9 cellular contexts compared by ENCODE assay signal in the genomic region with DNA sequence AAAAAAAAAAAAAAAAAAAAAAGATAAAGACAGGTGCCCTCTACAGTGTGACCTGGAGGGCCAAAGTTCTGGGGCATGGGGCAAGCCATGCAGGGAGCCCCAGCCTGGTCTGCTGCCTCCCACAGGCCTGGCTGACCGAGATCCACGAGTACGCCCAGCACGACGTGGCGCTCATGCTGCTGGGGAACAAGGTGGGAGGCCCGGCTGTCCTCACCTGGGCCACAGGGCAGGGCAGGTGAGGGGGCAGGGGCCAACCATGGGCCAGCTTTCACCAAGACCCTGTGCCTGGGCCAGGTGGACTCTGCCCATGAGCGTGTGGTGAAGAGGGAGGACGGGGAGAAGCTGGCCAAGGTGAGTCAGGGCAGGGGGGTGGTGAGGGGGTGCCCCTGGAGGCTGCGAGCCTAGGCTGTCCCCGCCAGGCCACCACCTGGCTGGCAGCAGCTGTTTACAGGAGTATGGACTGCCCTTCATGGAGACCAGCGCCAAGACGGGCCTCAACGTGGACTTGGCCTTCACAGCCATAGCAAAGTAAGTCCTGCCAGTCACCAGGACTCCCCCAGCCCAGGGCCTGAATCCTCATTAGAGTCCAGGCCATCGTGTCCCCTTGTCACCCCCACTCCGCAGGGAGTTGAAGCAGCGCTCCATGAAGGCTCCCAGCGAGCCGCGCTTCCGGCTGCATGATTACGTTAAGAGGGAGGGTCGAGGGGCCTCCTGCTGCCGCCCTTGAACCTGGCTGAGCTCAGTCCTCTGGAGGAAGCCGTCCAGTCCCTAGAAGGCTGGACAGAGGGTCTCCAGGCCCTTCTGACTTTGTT. TPM values are rescaled to one million over a fixed set of nuclear protein-coding genes. Genes with fewer than 3 reads are reported as not detected.
DNase-seq lines count a peak whose midpoint lies in the region; TF ChIP-seq lines count a peak whose summit lies in the region.
"Had no signal": no experiment of that assay in that cellular context is flagged by ENCODE, and none has a peak within 500 bp of the region (broad histone marks: within the 10 kb centered on the region; RNA-seq: fewer than 3 reads in every experiment).

No MANE protein-coding gene starts in this region.

- DNase-seq in BJ (ENCODE audit: low read depth), result no peak
- peak; percentile 15 to 67 for DNase-seq in HAP-1 (ENCODE audit: low spot score in 2 of 2)
- DNase-seq in fibroblast of pulmonary artery (ENCODE audit: low read depth), result no peak
- DNase-seq in amygdala (lab: John Stamatoyannopoulos, UW), result no peak
- no peak for DNase-seq in H4 (ENCODE audit: low spot score)
- no peak for DNase-seq in AG08395 (ENCODE audit: low spot score)

- CTCF ChIA-PET in BJ (lab: Yijun Ruan, JAX), result interaction anchor here (0.6 to 4.6 kb wide), 8 partner anchors 8 to 193 kb away, joined by 3 to 22 read pairs (median 3); a partner anchor contains a TSS

- in situ Hi-C loops in HAP-1 (cut with MboI; ENCODE audit: low sequenced_read_pairs), result no loop called here

- peak overlapping the region; percentile 96 for H3K9ac ChIP-seq in skeletal muscle satellite cell (ENCODE audit: low read depth, low read length)

- H3K4me2 ChIP-seq in skeletal muscle satellite cell (ENCODE audit: low read length), result peak overlapping the region; percentile 99

- H3K27me3 ChIP-seq in BJ (ENCODE audit: control insufficient read depth, insufficient read depth, low read length) (no peaks in the 10 kb centered on the region), HAP-1 (ENCODE audit: low read depth) (no peaks in the 10 kb centered on the region), skeletal muscle satellite cell (ENCODE audit: control insufficient read depth, insufficient read depth, low read length) (no peaks in the 10 kb centered on the region)

- TF ChIP-seq CTCF in BJ (IDR thresholded peaks at IDR 0.05; ENCODE audit: insufficient read depth, low read depth, low read length) (no peak), WI38 (IDR thresholded peaks at IDR 0.05; ENCODE audit: low read depth, low read length) (no peak), fibroblast of pulmonary artery (IDR thresholded peaks at IDR 0.05; ENCODE audit: low read length, missing control alignments) (no peak)

- POLR2A ChIA-PET in BJ (lab: Charles Lee), result no interaction called here

- H3K9me3 ChIP-seq in HAP-1 (no peaks in the 10 kb centered on the region), skeletal muscle satellite cell (replicated peaks; ENCODE audit: low read length) (no peaks in the 10 kb centered on the region)

- peaks cover 43% of the 10 kb centered on the region for H3K4me1 ChIP-seq in HAP-1
- peaks cover 59% of the 10 kb centered on the region for H3K4me1 ChIP-seq in skeletal muscle satellite cell (ENCODE audit: control insufficient read depth, insufficient read depth, low read length)

- H3K4me3 ChIP-seq in BJ (ENCODE audit: low read depth, low read length), result peak overlapping the region; percentile 87
- peak overlapping the region; percentile 100 for H3K4me3 ChIP-seq in HAP-1
- peak overlapping the region; percentile 100 for H3K4me3 ChIP-seq in WI38 (ENCODE audit: low read depth, low read length)
- peak overlapping the region; percentile 94 for H3K4me3 ChIP-seq in fibroblast of pulmonary artery (replicated peaks; ENCODE audit: low read depth, low read length)
- peak overlapping the region; percentile 92 for H3K4me3 ChIP-seq in skeletal muscle satellite cell (ENCODE audit: low read length)

- H3K36me3 ChIP-seq in BJ (ENCODE audit: control insufficient read depth, insufficient read depth, low read length) (peaks cover 19% of the 10 kb centered on the region), HAP-1 (replicated peaks) (peaks cover 42% of the 10 kb centered on the region), skeletal muscle satellite cell (ENCODE audit: insufficient read depth, low read length) (peaks cover 36% of the 10 kb centered on the region)

RNA-seq across cellular contexts. Expression of a gene that starts 2.7 kb away (rescaled TPM):
- polyA plus RNA-seq in BJ (2011; rRNA removed), result 37.0 and 68.1 TPM in 2 replicates
- polyA minus RNA-seq in BJ (2011; rRNA and poly(A)+ RNA removed), result 58.9 and 76.8 TPM in 2 replicates
- 55.3 and 64.7 TPM in 2 replicates for total RNA-seq in skeletal muscle satellite cell (2012; rRNA removed)
- total RNA-seq in H4 (2014; rRNA removed; shearing (Covaris generic)), result 58.2 and 71.0 TPM in 2 replicates

RNA-seq across cellular contexts. Expression of a gene that starts 4.5 kb away (rescaled TPM):
- polyA plus RNA-seq in BJ (2011; rRNA removed), result 0.36 and 0.67 TPM in 2 replicates
- 0.62 TPM in 1 of 2 replicates, not detected in the other for polyA minus RNA-seq in BJ (2011; rRNA and poly(A)+ RNA removed)
- total RNA-seq in skeletal muscle satellite cell (2012; rRNA removed), result 0.66 TPM in 1 of 2 replicates, not detected in the other
- total RNA-seq in H4 (2014; rRNA removed; shearing (Covaris generic)), result 1.9 and 3.2 TPM in 2 replicates

RNA-seq across cellular contexts. Expression of a gene that starts 17.2 kb away (rescaled TPM):
- 40.1 and 76.1 TPM in 2 replicates for polyA plus RNA-seq in BJ (2011; rRNA removed)
- polyA minus RNA-seq in BJ (2011; rRNA and poly(A)+ RNA removed), result 44.8 and 60.3 TPM in 2 replicates
- total RNA-seq in skeletal muscle satellite cell (2012; rRNA removed), result 90.8 and 110 TPM in 2 replicates
- total RNA-seq in H4 (2014; rRNA removed; shearing (Covaris generic)), result 10.9 and 14.1 TPM in 2 replicates

RNA-seq across cellular contexts. Expression of a gene that starts 43.5 kb away (rescaled TPM):
- polyA plus RNA-seq in BJ (2011; rRNA removed), result 0.01 and 0.02 TPM in 2 replicates
- polyA minus RNA-seq in BJ (2011; rRNA and poly(A)+ RNA removed), result not detected in 2 replicates
- total RNA-seq in skeletal muscle satellite cell (2012; rRNA removed), result under 0.01 and 0.22 TPM in 2 replicates
- total RNA-seq in H4 (2014; rRNA removed; shearing (Covaris generic)), result 0.02 TPM in 2 replicates
- total RNA-seq: M059J had no signal

RNA-seq across cellular contexts. Expression of a gene that starts 52.4 kb away (rescaled TPM):
- polyA plus RNA-seq in BJ (2011; rRNA removed), result 40.0 and 62.7 TPM in 2 replicates
- polyA minus RNA-seq in BJ (2011; rRNA and poly(A)+ RNA removed), result 36.2 and 51.7 TPM in 2 replicates
- 25.1 and 26.9 TPM in 2 replicates for total RNA-seq in skeletal muscle satellite cell (2012; rRNA removed)
- total RNA-seq in H4 (2014; rRNA removed; shearing (Covaris generic)), result 22.1 and 28.4 TPM in 2 replicates

Comparison
In these comparisons a context has a peak if more than half of its experiments do, and no peak if none do; other contexts are left out.
1. DNase-seq: peak in HAP-1 (2 of 2); none in BJ (single experiment), fibroblast of pulmonary artery (single experiment), amygdala (0 of 56), H4 (single experiment) and AG08395 (single experiment).
2. Peak in every context shown above with its lines, with median percentiles within 50 percentile points of each other: H3K4me3 ChIP-seq.